In genomic region chr2:179855673-179856072, GRCh38 we compare ENCODE assay signal across 24 cellular contexts. TPM values are rescaled to one million over a fixed set of nuclear protein-coding genes. Genes with fewer than 3 reads are reported as not detected.
"Had no signal": no experiment of that assay in that cellular context is flagged by ENCODE, and none has a peak within 500 bp of the region (broad histone marks: within the 10 kb centered on the region; RNA-seq: fewer than 3 reads in every experiment).

No MANE protein-coding gene starts in this region.

- H3K9me3 ChIP-seq: ovary, psoas muscle, right lobe of liver, sigmoid colon, stomach, thoracic aorta, thyroid gland, tibial nerve, upper lobe of left lung, vagina had no signal

- DNase-seq: nephron progenitor cell; occipital lobe; ovary; psoas muscle; right cardiac atrium; right lobe of liver; sigmoid colon; small intestine; stimulated activated CD4-positive, alpha-beta T cell treated with anti-CD3 and anti-CD28 coated beads, Interleukin-15, amount 100 ng/mL, for 24 hours; stimulated activated CD4-positive, alpha-beta T cell treated with anti-CD3 and anti-CD28 coated beads, Interleukin-2, amount 100 ng/mL, for 24 hours; stimulated activated CD4-positive, alpha-beta T cell treated with anti-CD3 and anti-CD28 coated beads, Interleukin-2, amount 100 ng/mL, for 48 hours; stimulated activated CD4-positive, alpha-beta T cell treated with anti-CD3 and anti-CD28 coated beads, Interleukin-4, amount 100 ng/mL, for 24 hours; stimulated activated naive B cell treated with anti-CD40 and anti-IgM and Interleukin-4, amounts not matched to agents 10 μg/mL and 1 μg/mL and 100 μg/mL, for 72 hours; stimulated activated naive CD4-positive, alpha-beta T cell treated with Interleukin-2 at 50 U/mL for 16 hours; stomach; thyroid gland; trophoblast cell; upper lobe of left lung had no signal

- H3K27ac ChIP-seq: ovary, parathyroid adenoma, psoas muscle, right lobe of liver, sigmoid colon, stomach, thoracic aorta, thyroid gland, tibial nerve, upper lobe of left lung, vagina had no signal

- H3K79me2 ChIP-seq: parathyroid adenoma had no signal

- ATAC-seq: natural killer cell treated with Interleukin-12 subunit alpha and Interleukin-12 subunit beta and Interleukin-15 and Interleukin-18, amount 100 ng/mL, for 72 hours; psoas muscle; right cardiac atrium; right lobe of liver; stimulated activated effector memory CD8-positive, alpha-beta T cell treated with anti-CD3 and anti-CD28 coated beads, Interleukin-12 subunit alpha, Interleukin-12 subunit beta, amount 100 ng/mL, for 72 hours; stimulated activated naive B cell treated with anti-CD40 and anti-IgM and Interleukin-4, amounts not matched to agents 10 μg/mL and 1 μg/mL and 100 μg/mL, for 72 hours had no signal

- H2AFZ ChIP-seq: parathyroid adenoma had no signal

- H3K36me3 ChIP-seq: ovary, right lobe of liver, sigmoid colon, stomach, thoracic aorta, thyroid gland, tibial nerve, upper lobe of left lung, vagina had no signal

- H3K4me1 ChIP-seq: parathyroid adenoma had no signal

- H3K27me3 ChIP-seq: ovary, right lobe of liver, vagina had no signal

- H3K4me3 ChIP-seq: ovary, psoas muscle, right lobe of liver, sigmoid colon, stomach, thoracic aorta, thyroid gland, tibial nerve, upper lobe of left lung, vagina had no signal

RNA-seq across cellular contexts. Expression of gene ZNF385B, which starts 5.7 kb away (rescaled TPM):
- total RNA-seq: natural killer cell treated with Interleukin-12 subunit alpha and Interleukin-12 subunit beta and Interleukin-15 and Interleukin-18, amount 100 ng/mL, for 72 hours had no signal
